In the genomic region with DNA sequence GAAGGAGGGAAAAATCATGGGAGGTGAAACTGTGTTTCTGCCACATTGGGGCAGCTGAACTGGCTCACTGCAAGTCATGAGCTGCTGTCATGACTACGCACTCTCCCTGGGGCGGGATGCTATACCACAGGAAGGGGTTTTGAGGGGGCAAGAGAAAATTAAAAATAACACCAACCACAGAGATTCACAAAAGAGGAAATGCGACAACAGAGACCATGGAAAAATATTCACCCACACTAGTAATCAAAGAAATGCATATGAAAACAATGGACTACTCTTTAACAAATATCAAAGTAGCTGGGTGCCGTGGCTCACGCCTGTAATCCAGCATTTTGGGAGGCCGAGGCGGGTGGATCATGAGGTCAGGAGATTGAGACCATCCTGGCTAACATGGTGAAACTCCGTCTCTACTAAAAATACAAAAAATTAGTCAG, we compare ENCODE assay signal across 9 cellular contexts.
DNase-seq lines count a peak whose midpoint lies in the region; ATAC-seq and TF ChIP-seq lines count a peak whose summit lies in the region.
"Had no signal": no experiment of that assay in that cellular context is flagged by ENCODE, and none has a peak within 500 bp of the region (broad histone marks: within the 10 kb centered on the region; RNA-seq: fewer than 3 reads in every experiment).

No MANE protein-coding gene starts in this region.

- DNase-seq in activated naive CD4-positive, alpha-beta T cell treated with Interleukin-2 at 50 U/mL for 16 hours = peak; percentile 10
- no peak for DNase-seq in activated naive CD4-positive, alpha-beta T cell treated with anti-CD3 and anti-CD28 coated beads, Interleukin-2, amount 50 U/mL, for 16 hours
- peak; percentile 51 for DNase-seq in activated CD4-positive, alpha-beta memory T cell treated with anti-CD3 and anti-CD28 coated beads for 36 hours
- DNase-seq in D341Med (ENCODE audit: low spot score) (no peak), Calu3 (no peak)
- DNase-seq in stimulated activated CD4-positive, alpha-beta T cell treated with anti-CD3 and anti-CD28 coated beads, Interleukin-4, amount 100 ng/mL, for 1 hour = no peak

- no TSS peak for BruUV-seq in Calu3 (replicated peaks; lab: Mats Ljungman, UMichigan)

- POLR2A ChIA-PET in activated CD4-positive, alpha-beta memory T cell treated with anti-CD3 and anti-CD28 coated beads for 36 hours (lab: Charles Lee) = no interaction called here

- H3K4me3 Mint-ChIP-seq in activated CD4-positive, alpha-beta memory T cell treated with anti-CD3 and anti-CD28 coated beads for 36 hours = no peak overlapping the region
- H3K4me3 Mint-ChIP-seq in stimulated activated memory B cell treated with anti-CD40 and anti-IgM and Interleukin-4, amounts not matched to agents 10 μg/mL and 1 μg/mL and 100 μg/mL, for 72 hours = peak overlapping the region; percentile 64
- no peak overlapping the region for H3K4me3 Mint-ChIP-seq in Calu3 (ENCODE audit: low read depth, unreplicated experiment)

- peaks cover 2% of the 10 kb centered on the region for H3K9me3 Mint-ChIP-seq in activated CD4-positive, alpha-beta memory T cell treated with anti-CD3 and anti-CD28 coated beads for 36 hours
- peaks cover 5% of the 10 kb centered on the region for H3K9me3 Mint-ChIP-seq in stimulated activated memory B cell treated with anti-CD40 and anti-IgM and Interleukin-4, amounts not matched to agents 10 μg/mL and 1 μg/mL and 100 μg/mL, for 72 hours
- no peaks in the 10 kb centered on the region for H3K9me3 Mint-ChIP-seq in Calu3 (ENCODE audit: low read depth, unreplicated experiment)

- H3K36me3 Mint-ChIP-seq in activated CD4-positive, alpha-beta memory T cell treated with anti-CD3 and anti-CD28 coated beads for 36 hours = no peaks in the 10 kb centered on the region
- peaks cover 92% of the 10 kb centered on the region for H3K36me3 Mint-ChIP-seq in stimulated activated memory B cell treated with anti-CD40 and anti-IgM and Interleukin-4, amounts not matched to agents 10 μg/mL and 1 μg/mL and 100 μg/mL, for 72 hours
- H3K36me3 Mint-ChIP-seq in Calu3 (ENCODE audit: insufficient read depth, unreplicated experiment) = peaks cover 48% of the 10 kb centered on the region

- CTCF ChIA-PET in activated CD4-positive, alpha-beta memory T cell treated with anti-CD3 and anti-CD28 coated beads for 36 hours (lab: Charles Lee) = interaction anchor here (1.6 kb wide), 1 partner anchor 9 kb away, joined by 4 read pairs; no protein-coding TSS in a partner anchor
- CTCF ChIA-PET in Calu3 (lab: Charles Lee) = no interaction called here

- intact Hi-C loops in activated CD4-positive, alpha-beta memory T cell treated with anti-CD3 and anti-CD28 coated beads for 36 hours (cut with micrococcal nuclease) = loop anchor here (5.0 kb wide), 1 partner anchor 45 kb away; no protein-coding TSS in a partner anchor
- intact Hi-C loops in Calu3 (cut with micrococcal nuclease; ENCODE audit: unreplicated experiment) = no loop called here

- H3K4me1 Mint-ChIP-seq in activated CD4-positive, alpha-beta memory T cell treated with anti-CD3 and anti-CD28 coated beads for 36 hours (ENCODE audit: low read depth) = peaks cover 37% of the 10 kb centered on the region
- peaks cover 82% of the 10 kb centered on the region for H3K4me1 Mint-ChIP-seq in stimulated activated memory B cell treated with anti-CD40 and anti-IgM and Interleukin-4, amounts not matched to agents 10 μg/mL and 1 μg/mL and 100 μg/mL, for 72 hours
- peaks cover 12% of the 10 kb centered on the region for H3K4me1 Mint-ChIP-seq in Calu3 (ENCODE audit: low read depth, unreplicated experiment)

- no peak for TF ChIP-seq CTCF in Calu3 (IDR thresholded peaks at IDR 0.05; ENCODE audit: unreplicated experiment)

- H3K27me3 Mint-ChIP-seq in activated CD4-positive, alpha-beta memory T cell treated with anti-CD3 and anti-CD28 coated beads for 36 hours = no peaks in the 10 kb centered on the region
- H3K27me3 Mint-ChIP-seq in stimulated activated memory B cell treated with anti-CD40 and anti-IgM and Interleukin-4, amounts not matched to agents 10 μg/mL and 1 μg/mL and 100 μg/mL, for 72 hours = no peaks in the 10 kb centered on the region
- H3K27me3 Mint-ChIP-seq in Calu3 (ENCODE audit: unreplicated experiment) = no peaks in the 10 kb centered on the region

- H3K27ac Mint-ChIP-seq in activated CD4-positive, alpha-beta memory T cell treated with anti-CD3 and anti-CD28 coated beads for 36 hours = no peak overlapping the region
- H3K27ac Mint-ChIP-seq in stimulated activated memory B cell treated with anti-CD40 and anti-IgM and Interleukin-4, amounts not matched to agents 10 μg/mL and 1 μg/mL and 100 μg/mL, for 72 hours = peak overlapping the region; percentile 89
- H3K27ac Mint-ChIP-seq in Calu3 (ENCODE audit: unreplicated experiment) = no peak overlapping the region

- peak; percentile 86 for ATAC-seq in HG03342 (IDR thresholded peaks at IDR 0.05; ENCODE audit: unreplicated experiment)
- peak; percentile 96 for ATAC-seq in stimulated activated memory B cell treated with anti-CD40 and anti-IgM and Interleukin-4, amounts not matched to agents 10 μg/mL and 1 μg/mL and 100 μg/mL, for 72 hours
- ATAC-seq: body of pancreas had no signal

Comparison
In these comparisons a context has a peak if more than half of its experiments do, and no peak if none do; other contexts are left out.
1. DNase-seq: peak in activated naive CD4-positive, alpha-beta T cell treated with Interleukin-2 at 50 U/mL for 16 hours (single experiment) and activated CD4-positive, alpha-beta memory T cell treated with anti-CD3 and anti-CD28 coated beads for 36 hours (single experiment); none in activated naive CD4-positive, alpha-beta T cell treated with anti-CD3 and anti-CD28 coated beads, Interleukin-2, amount 50 U/mL, for 16 hours (single experiment), D341Med (single experiment), Calu3 (single experiment) and stimulated activated CD4-positive, alpha-beta T cell treated with anti-CD3 and anti-CD28 coated beads, Interleukin-4, amount 100 ng/mL, for 1 hour (single experiment).